Comparison of ENCODE assay signal across 1 cellular context in genomic region chr4:83112239-83112638, GRCh38.
TF ChIP-seq lines count a peak whose summit lies in the region.

No MANE protein-coding gene starts in this region.

TF ChIP-seq in GM12878, 131 proteins besides CTCF, POLR2A, EP300 and RAD21 (continued from another document):
- TF ChIP-seq ZBTB4 (CRISPR knock-in tag; IDR thresholded peaks at IDR 0.05): no peak
